Comparison of ENCODE assay signal across 8 cellular contexts in the genomic region with DNA sequence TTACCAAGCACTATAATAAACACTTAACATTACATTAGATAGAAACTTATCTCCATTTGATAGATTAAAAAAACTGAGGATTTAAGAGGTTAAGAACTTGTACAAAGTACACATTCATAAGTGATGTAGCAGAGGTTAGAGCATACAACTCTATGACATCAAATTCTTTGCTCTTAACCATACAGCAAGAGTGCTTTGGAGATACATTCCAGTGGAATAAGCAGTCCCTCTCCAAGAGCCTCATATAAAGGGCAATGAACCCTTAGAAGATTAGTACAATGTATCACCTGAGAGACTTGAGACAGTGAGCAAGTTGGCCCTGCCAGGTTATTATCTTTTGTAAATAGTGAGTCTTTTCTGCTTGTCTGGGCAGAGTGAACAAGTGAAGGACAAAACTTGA.
"Had no signal": no experiment of that assay in that cellular context is flagged by ENCODE, and none has a peak within 500 bp of the region (broad histone marks: within the 10 kb centered on the region; RNA-seq: fewer than 3 reads in every experiment).

No MANE protein-coding gene starts in this region.

- FAIRE-seq: G401.6, GM12878, GM12891, GM12892, GM18507, GM19239 had no signal

- H3K4me3 ChIP-seq: GM12878 had no signal

- ATAC-seq: GM12878 had no signal

- DNase-seq: GDM1, GF-D8 had no signal
